Comparison of ENCODE assay signal across 7 cellular contexts in genomic region chrX:149723719-149724118, GRCh38. TPM values are rescaled to one million over a fixed set of nuclear protein-coding genes. Genes with fewer than 3 reads are reported as not detected.
"Had no signal": no experiment of that assay in that cellular context is flagged by ENCODE, and none has a peak within 500 bp of the region (broad histone marks: within the 10 kb centered on the region; RNA-seq: fewer than 3 reads in every experiment).

No MANE protein-coding gene starts in this region.

RNA-seq across cellular contexts. Expression of gene MAGEA11, which starts 11.9 kb away (rescaled TPM):
- total RNA-seq: GM23248, GM23338, H1, H9 had no signal
- polyA plus RNA-seq: GM23248, GM23338, H1 had no signal

RNA-seq across cellular contexts. Expression of gene HSFX1, which starts 50.1 kb away (rescaled TPM):
- total RNA-seq: H4 had no signal
- polyA plus RNA-seq: GM23248, GM23338 had no signal

RNA-seq across cellular contexts. Expression of gene MAGEA9, which starts 58.0 kb away (rescaled TPM):
- total RNA-seq: GM23248, GM23338, H1, H4, H7, HFFc6 had no signal
- polyA plus RNA-seq: GM23248, GM23338, H1 had no signal
